Comparison of ENCODE assay signal across 8 cellular contexts in the genomic region with DNA sequence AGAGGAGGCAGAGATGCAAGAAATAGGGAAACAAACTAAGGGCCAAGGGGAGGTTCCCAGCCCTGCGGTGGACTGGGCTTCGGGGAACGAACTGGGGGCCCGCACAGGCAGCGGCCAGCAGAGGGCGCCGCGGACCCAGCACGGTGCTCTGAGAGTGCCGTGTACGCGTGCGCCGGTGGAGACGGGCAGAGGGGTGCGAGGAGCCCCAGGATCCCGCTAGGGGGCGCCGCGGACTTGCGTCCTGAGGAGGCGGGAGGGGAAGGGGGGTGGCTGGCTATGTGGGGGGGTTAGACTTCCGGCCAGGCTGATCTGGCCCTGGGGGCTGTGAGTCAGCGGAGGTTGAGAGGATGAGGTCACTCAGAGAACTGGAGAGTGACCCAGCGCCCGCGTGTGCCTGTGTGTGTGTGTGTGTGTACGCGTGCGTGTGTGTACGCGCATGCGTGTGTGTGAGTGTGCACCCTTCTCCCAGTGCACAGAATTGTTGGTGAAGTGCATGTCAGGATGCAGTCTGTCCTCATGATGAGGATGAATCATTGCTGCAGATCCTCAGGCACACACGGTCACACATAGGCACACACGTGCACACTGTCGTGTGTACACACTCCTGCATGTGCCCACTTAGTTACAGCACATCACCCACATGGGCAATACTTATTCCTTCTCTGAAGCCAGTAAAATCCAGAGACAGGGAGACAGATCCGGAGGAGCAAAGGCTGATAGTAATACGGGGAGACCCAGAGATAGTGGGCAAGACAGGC. TPM values are rescaled to one million over a fixed set of nuclear protein-coding genes. Genes with fewer than 3 reads are reported as not detected.
A peak's percentile ranks its signal among the peaks of the same experiment; 100 is the strongest.
DNase-seq lines count a peak whose midpoint lies in the region; ATAC-seq, FAIRE-seq and TF ChIP-seq lines count a peak whose summit lies in the region.

No MANE protein-coding gene starts in this region.

- peak overlapping the region; percentile 19 for H3K27ac Mint-ChIP-seq in central memory CD8-positive, alpha-beta T cell (ENCODE audit: low read depth)

- H3K4me3 ChIP-seq in A549, result peak overlapping the region; percentile 77

- H3K4me1 ChIP-seq in A549, result peaks cover 65% of the 10 kb centered on the region

- peak overlapping the region; percentile 97 for H3K27ac ChIP-seq in A549

- no peaks in the 10 kb centered on the region for H3K9me3 Mint-ChIP-seq in central memory CD8-positive, alpha-beta T cell

- H3K4me1 Mint-ChIP-seq in central memory CD8-positive, alpha-beta T cell, result peaks cover 52% of the 10 kb centered on the region

- ATAC-seq in A549, result peak; percentile 70 to 83
- peak; percentile 49 for ATAC-seq in GM18520 (IDR thresholded peaks at IDR 0.05; ENCODE audit: unreplicated experiment)
- ATAC-seq in HG03342 (IDR thresholded peaks at IDR 0.05; ENCODE audit: unreplicated experiment), result peak; percentile 71
- ATAC-seq in activated CD4-positive, CD25-positive, alpha-beta regulatory T cell treated with anti-CD3 and anti-CD28 coated beads, Interleukin-2, amount 50 U/mL, for 24 hours, result peak; percentile 78 to 86
- peak; percentile 86 for ATAC-seq in central memory CD8-positive, alpha-beta T cell (replicated peaks; ENCODE audit: extremely low read depth, poor library complexity, severe bottlenecking)

- POLR2A ChIA-PET in A549 (lab: Yijun Ruan, JAX), result interaction anchor here (1.5 to 1.6 kb wide), 2 partner anchors 29 to 68 kb away, joined by 7 to 10 read pairs; a partner anchor contains a TSS

- CTCF ChIA-PET in A549 (lab: Yijun Ruan, JAX), result interaction anchor here (0.7 to 15.2 kb wide), 38 partner anchors 10 to 268 kb away, joined by 3 to 402 read pairs (median 4); a partner anchor contains a TSS

- peak; percentile 44; the same call in 1 of the 2 replicates for TF ChIP-seq POLR2A in A549 (IDR thresholded peaks at IDR 0.05; ENCODE audit: low read length)

- DNase-seq in A549 (ENCODE audit: low read depth in 1 of 2, low spot score in 1 of 2) (peak; percentile 98), NCI-H446 (lab: John Stamatoyannopoulos, UW) (peak; percentile 89 to 97), kidney tubule cell (ENCODE audit: low spot score) (peak; percentile 98)
- DNase-seq in central memory CD8-positive, alpha-beta T cell (ENCODE audit: low spot score in 2 of 2), result peak; percentile 84 to 91
- peak; percentile 91 to 94 for DNase-seq in stimulated activated CD4-positive, alpha-beta T cell treated with anti-CD3 and anti-CD28 coated beads, Interleukin-15, amount 100 ng/mL, for 48 hours (ENCODE audit: low read depth in 2 of 2)

- peaks cover 9% of the 10 kb centered on the region for H3K36me3 Mint-ChIP-seq in central memory CD8-positive, alpha-beta T cell (ENCODE audit: insufficient read depth)

- peak overlapping the region; percentile 59 for H3K4me3 Mint-ChIP-seq in central memory CD8-positive, alpha-beta T cell

- TF ChIP-seq EP300 in A549 (IDR thresholded peaks at IDR 0.05), result peak in 1 of 2 experiments; percentile 62; a peak in 2 of 5 replicates

- H3K9me3 ChIP-seq in A549, result no peaks in the 10 kb centered on the region

- peak; percentile 78 to 91 for TF ChIP-seq RAD21 in A549 (conservative IDR thresholded peaks at IDR 0.05 in 1 of 2, IDR thresholded peaks at IDR 0.05 in 1 of 2)

- WGBS in A549 (ENCODE audit: missing lambda C conversion rate), result 1% methylated on average over 25 of the region's 38 CpGs

- FAIRE-seq in A549 (lab: Jason Lieb, UNC), result no peak

- H3K27me3 Mint-ChIP-seq in central memory CD8-positive, alpha-beta T cell, result peaks cover 26% of the 10 kb centered on the region

- peak; percentile 99 for TF ChIP-seq CTCF in A549 (IDR thresholded peaks at IDR 0.05)

- H3K4me2 ChIP-seq in A549, result peak overlapping the region; percentile 100

TF ChIP-seq in A549, 52 proteins besides CTCF, POLR2A, EP300 and RAD21 (continues in another document):
- TF ChIP-seq HEYL (CRISPR knock-in tag; IDR thresholded peaks at IDR 0.05) (no peak), KDM5A (IDR thresholded peaks at IDR 0.05) (no peak), RFX5 (IDR thresholded peaks at IDR 0.05) (no peak), ZC3H11A (IDR thresholded peaks at IDR 0.05) (no peak), ESRRA (IDR thresholded peaks at IDR 0.05; ENCODE audit: borderline replicate concordance, low read length) (peak; percentile 57; the same call in 1 of the 2 replicates), HOXB5 (CRISPR knock-in tag; IDR thresholded peaks at IDR 0.05) (0 out of 2 replicates have a peak, but pooled peaks have one; percentile 57), MAFK (IDR thresholded peaks at IDR 0.05; ENCODE audit: partially characterized antibody) (peak; percentile 7), RARB (CRISPR knock-in tag; IDR thresholded peaks at IDR 0.05) (peak; percentile 24; the same call in 1 of the 2 replicates), SMC3 (IDR thresholded peaks at IDR 0.05) (peak; percentile 96)
- TF ChIP-seq, protein P1, sequence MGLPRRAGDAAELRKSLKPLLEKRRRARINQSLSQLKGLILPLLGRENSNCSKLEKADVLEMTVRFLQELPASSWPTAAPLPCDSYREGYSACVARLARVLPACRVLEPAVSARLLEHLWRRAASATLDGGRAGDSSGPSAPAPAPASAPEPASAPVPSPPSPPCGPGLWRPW (IDR thresholded peaks at IDR 0.05), result no peak
- TF ChIP-seq, protein P2, sequence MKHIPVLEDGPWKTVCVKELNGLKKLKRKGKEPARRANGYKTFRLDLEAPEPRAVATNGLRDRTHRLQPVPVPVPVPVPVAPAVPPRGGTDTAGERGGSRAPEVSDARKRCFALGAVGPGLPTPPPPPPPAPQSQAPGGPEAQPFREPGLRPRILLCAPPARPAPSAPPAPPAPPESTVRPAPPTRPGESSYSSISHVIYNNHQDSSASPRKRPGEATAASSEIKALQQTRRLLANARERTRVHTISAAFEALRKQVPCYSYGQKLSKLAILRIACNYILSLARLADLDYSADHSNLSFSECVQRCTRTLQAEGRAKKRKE (CRISPR knock-in tag; IDR thresholded peaks at IDR 0.05; ENCODE audit: low read depth), result no peak
- TF ChIP-seq, protein P3, sequence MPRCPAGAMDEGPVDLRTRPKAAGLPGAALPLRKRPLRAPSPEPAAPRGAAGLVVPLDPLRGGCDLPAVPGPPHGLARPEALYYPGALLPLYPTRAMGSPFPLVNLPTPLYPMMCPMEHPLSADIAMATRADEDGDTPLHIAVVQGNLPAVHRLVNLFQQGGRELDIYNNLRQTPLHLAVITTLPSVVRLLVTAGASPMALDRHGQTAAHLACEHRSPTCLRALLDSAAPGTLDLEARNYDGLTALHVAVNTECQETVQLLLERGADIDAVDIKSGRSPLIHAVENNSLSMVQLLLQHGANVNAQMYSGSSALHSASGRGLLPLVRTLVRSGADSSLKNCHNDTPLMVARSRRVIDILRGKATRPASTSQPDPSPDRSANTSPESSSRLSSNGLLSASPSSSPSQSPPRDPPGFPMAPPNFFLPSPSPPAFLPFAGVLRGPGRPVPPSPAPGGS (IDR thresholded peaks at IDR 0.05), result no peak; the same call in 2 of the 3 replicates

RNA-seq across cellular contexts. Expression of a gene that starts 17.0 kb away (rescaled TPM):
- polyA plus RNA-seq in A549 (2011; rRNA removed), result 0.57 and 0.65 TPM in 2 replicates
- polyA plus RNA-seq in A549 (2012; cell fraction: cytosol; rRNA removed), result 0.34 and 0.39 TPM in 2 replicates
- polyA plus RNA-seq in A549 (2012; cell fraction: nucleus; rRNA removed), result 2.5 and 2.7 TPM in 2 replicates
- polyA plus RNA-seq in A549 (2017; fragmentation: RNase III; extraction: RNeasy Plus Mini Kit Qiagen cat#74134 plus additional on column Dnase treatment), result 2.1 to 2.8 TPM (median 2.1 TPM) in 3 replicates
- 0.45 and 0.54 TPM in 2 replicates for polyA minus RNA-seq in A549 (2011; rRNA and poly(A)+ RNA removed)

RNA-seq across cellular contexts. Expression of a gene that starts 18.3 kb away (rescaled TPM):
- polyA plus RNA-seq in A549 (2011; rRNA removed), result 0.12 TPM in 1 of 2 replicates, not detected in the other
- 0.03 TPM in 1 of 2 replicates, not detected in the other for polyA plus RNA-seq in A549 (2012; cell fraction: cytosol; rRNA removed)
- 0.07 and 0.18 TPM in 2 replicates for polyA plus RNA-seq in A549 (2012; cell fraction: nucleus; rRNA removed)
- not detected in 3 replicates for polyA plus RNA-seq in A549 (2017; fragmentation: RNase III; extraction: RNeasy Plus Mini Kit Qiagen cat#74134 plus additional on column Dnase treatment)
- not detected in 2 replicates for polyA minus RNA-seq in A549 (2011; rRNA and poly(A)+ RNA removed)

RNA-seq across cellular contexts. Expression of a gene that starts 41.0 kb away (rescaled TPM):
- polyA plus RNA-seq in A549 (2011; rRNA removed), result 0.11 and 0.23 TPM in 2 replicates
- polyA plus RNA-seq in A549 (2012; cell fraction: cytosol; rRNA removed), result 0.08 and 0.09 TPM in 2 replicates
- polyA plus RNA-seq in A549 (2012; cell fraction: nucleus; rRNA removed), result 1.4 and 1.8 TPM in 2 replicates
- 0.10 to 0.16 TPM (median 0.13 TPM) in 3 replicates for polyA plus RNA-seq in A549 (2017; fragmentation: RNase III; extraction: RNeasy Plus Mini Kit Qiagen cat#74134 plus additional on column Dnase treatment)
- not detected in 2 replicates for polyA minus RNA-seq in A549 (2011; rRNA and poly(A)+ RNA removed)

RNA-seq across cellular contexts. Expression of a gene that starts 45.2 kb away (rescaled TPM):
- polyA plus RNA-seq in A549 (2011; rRNA removed) (1.4 and 1.7 TPM in 2 replicates), A549 (2017; fragmentation: RNase III; extraction: RNeasy Plus Mini Kit Qiagen cat#74134 plus additional on column Dnase treatment) (15.6 to 19.1 TPM (median 17.9 TPM) in 3 replicates)
- 2.9 and 3.8 TPM in 2 replicates for polyA plus RNA-seq in A549 (2012; cell fraction: cytosol; rRNA removed)
- 6.1 and 8.7 TPM in 2 replicates for polyA plus RNA-seq in A549 (2012; cell fraction: nucleus; rRNA removed)
- polyA minus RNA-seq in A549 (2011; rRNA and poly(A)+ RNA removed), result 1.0 TPM in 1 of 2 replicates, not detected in the other

RNA-seq across cellular contexts. Expression of a gene that starts 58.9 kb away (rescaled TPM):
- polyA plus RNA-seq in A549 (2011; rRNA removed) (68.1 and 76.1 TPM in 2 replicates), A549 (2017; fragmentation: RNase III; extraction: RNeasy Plus Mini Kit Qiagen cat#74134 plus additional on column Dnase treatment) (85.2 to 94.7 TPM (median 85.3 TPM) in 3 replicates)
- 40.7 and 41.4 TPM in 2 replicates for polyA plus RNA-seq in A549 (2012; cell fraction: cytosol; rRNA removed)
- polyA plus RNA-seq in A549 (2012; cell fraction: nucleus; rRNA removed), result 23.6 and 28.2 TPM in 2 replicates
- 64.1 and 79.6 TPM in 2 replicates for polyA minus RNA-seq in A549 (2011; rRNA and poly(A)+ RNA removed)

Comparison
In these comparisons a context has a peak if more than half of its experiments do, and no peak if none do; other contexts are left out.
1. Peak in every context shown above with its lines: DNase-seq, ATAC-seq, H3K4me3 ChIP-seq and H3K27ac ChIP-seq.